36 cellular contexts compared by ENCODE assay signal in genomic region chr3:118912188-118912587, GRCh38.
"Had no signal": no experiment of that assay in that cellular context is flagged by ENCODE, and none has a peak within 500 bp of the region (broad histone marks: within the 10 kb centered on the region; RNA-seq: fewer than 3 reads in every experiment).

No MANE protein-coding gene starts in this region.

- H3K27me3 Mint-ChIP-seq: activated CD4-positive, alpha-beta T cell treated with anti-CD3 and anti-CD28 coated beads for 36 hours; activated naive CD8-positive, alpha-beta T cell treated with anti-CD3 and anti-CD28 coated beads for 36 hours; brain had no signal

- H3K4me1 ChIP-seq: adrenal gland, ascending aorta, breast epithelium, colonic mucosa, esophagus squamous epithelium, gastroesophageal sphincter had no signal

- ATAC-seq: activated CD4-positive, alpha-beta T cell treated with anti-CD3 and anti-CD28 coated beads for 36 hours; activated CD8-positive, alpha-beta memory T cell treated with anti-CD3 and anti-CD28 coated beads, Interleukin-2, amount 10 ng/mL, durations not matched to agents 7 days and 5 days; activated CD8-positive, alpha-beta T cell treated with anti-CD3 and anti-CD28 coated beads, Interleukin-2, amount 10 ng/mL, durations not matched to agents 7 days and 5 days; activated naive CD8-positive, alpha-beta T cell treated with anti-CD3 and anti-CD28 coated beads, Interleukin-2, amount 50 U/mL, for 24 hours; gastroesophageal sphincter; T-helper 17 cell had no signal

- DNase-seq: activated CD4-positive, alpha-beta memory T cell treated with anti-CD3 and anti-CD28 coated beads for 36 hours; activated CD4-positive, alpha-beta T cell treated with anti-CD3 and anti-CD28 coated beads for 36 hours; activated CD4-positive, alpha-beta T cell treated with anti-CD3 and anti-CD28 coated beads, Interleukin-2, amount 10 ng/mL, durations not matched to agents 24 days and 14 days; activated CD4-positive, CD25-positive, alpha-beta regulatory T cell; activated CD4-positive, CD25-positive, alpha-beta regulatory T cell treated with anti-CD3 and anti-CD28 coated beads, Interleukin-2, amount 50 U/mL, for 72 hours; activated CD8-positive, alpha-beta memory T cell treated with anti-CD3 and anti-CD28 coated beads, Interleukin-2, amount 10 ng/mL, durations not matched to agents 7 days and 5 days; activated CD8-positive, alpha-beta memory T cell treated with anti-CD3 and anti-CD28 coated beads, Interleukin-2, amount 50 U/mL, for 4 hours; activated CD8-positive, alpha-beta T cell treated with anti-CD3 and anti-CD28 coated beads, Interleukin-2, amount 10 ng/mL, durations not matched to agents 7 days and 5 days; activated effector memory CD4-positive, alpha-beta T cell treated with anti-CD3 and anti-CD28 coated beads, Interleukin-2, amount 50 U/mL, for 16 hours; activated naive CD4-positive, alpha-beta T cell treated with anti-CD3 and anti-CD28 coated beads for 36 hours; activated naive CD8-positive, alpha-beta T cell treated with anti-CD3 and anti-CD28 coated beads for 36 hours; activated naive CD8-positive, alpha-beta T cell treated with anti-CD3 and anti-CD28 coated beads, Interleukin-2, amount 50 U/mL, for 24 hours; activated T-cell treated with anti-CD3 and anti-CD28 coated beads, Interleukin-2, amount 50 U/mL, for 1 hour; activated T-cell treated with anti-CD3 and anti-CD28 coated beads, Interleukin-2, amount 50 U/mL, for 48 hours; adrenal gland; central memory CD4-positive, alpha-beta T cell; cerebellar nuclear complex; colonic mucosa; effector CD8-positive, alpha-beta T cell; esophagus squamous epithelium; foreskin melanocyte; T-helper 17 cell; T1000; WERI-Rb-1 had no signal

- H3K9me3 ChIP-seq: adrenal gland, ascending aorta, breast epithelium, colonic mucosa, esophagus squamous epithelium, gastroesophageal sphincter had no signal

- H3K36me3 ChIP-seq: adrenal gland, ascending aorta, breast epithelium, cardiac muscle cell, colonic mucosa, esophagus squamous epithelium, gastroesophageal sphincter, WERI-Rb-1 had no signal

- H3K27ac ChIP-seq: adrenal gland, ascending aorta, breast epithelium, cardiac muscle cell, colonic mucosa, epithelial cell of prostate, esophagus squamous epithelium, gastroesophageal sphincter, WERI-Rb-1 had no signal

- H3K4me3 Mint-ChIP-seq: activated CD4-positive, alpha-beta memory T cell treated with anti-CD3 and anti-CD28 coated beads for 36 hours; activated CD4-positive, alpha-beta T cell treated with anti-CD3 and anti-CD28 coated beads for 36 hours; activated CD4-positive, alpha-beta T cell treated with anti-CD3 and anti-CD28 coated beads, Interleukin-2, amount 10 ng/mL, durations not matched to agents 24 days and 14 days; activated CD8-positive, alpha-beta memory T cell treated with anti-CD3 and anti-CD28 coated beads, Interleukin-2, amount 10 ng/mL, durations not matched to agents 7 days and 5 days; activated CD8-positive, alpha-beta T cell treated with anti-CD3 and anti-CD28 coated beads, Interleukin-2, amount 10 ng/mL, durations not matched to agents 7 days and 5 days; activated naive CD4-positive, alpha-beta T cell treated with anti-CD3 and anti-CD28 coated beads for 36 hours; activated naive CD4-positive, alpha-beta T cell treated with anti-CD3 and anti-CD28 coated beads, Interleukin-2, amount 50 U/mL, for 24 hours; activated naive CD8-positive, alpha-beta T cell treated with anti-CD3 and anti-CD28 coated beads for 36 hours; activated naive CD8-positive, alpha-beta T cell treated with anti-CD3 and anti-CD28 coated beads, Interleukin-2, amount 50 U/mL, for 24 hours; activated T-helper 1 cell treated with anti-CD3 and anti-CD28 coated beads, Interleukin-12 subunit alpha, Interleukin-12 subunit beta, Interleukin-2, Interleukin-4 antibody, amounts not matched to agents 30 ng/mL and 10 ng/mL and 1 ng/mL, durations not matched to agents 14 hours and 24 hours and 36 hours; brain; T-helper 17 cell; T-helper 2 cell treated with Interferon-gamma antibody and Interleukin-4, amounts not matched to agents 5 μg/mL and 100 μg/mL, for 36 hours had no signal

- H3K27ac Mint-ChIP-seq: activated CD4-positive, alpha-beta memory T cell treated with anti-CD3 and anti-CD28 coated beads for 36 hours; activated CD4-positive, alpha-beta T cell treated with anti-CD3 and anti-CD28 coated beads for 36 hours; activated CD4-positive, alpha-beta T cell treated with anti-CD3 and anti-CD28 coated beads, Interleukin-2, amount 10 ng/mL, durations not matched to agents 24 days and 14 days; activated CD8-positive, alpha-beta memory T cell treated with anti-CD3 and anti-CD28 coated beads, Interleukin-2, amount 10 ng/mL, durations not matched to agents 7 days and 5 days; activated CD8-positive, alpha-beta T cell treated with anti-CD3 and anti-CD28 coated beads, Interleukin-2, amount 10 ng/mL, durations not matched to agents 7 days and 5 days; activated naive CD4-positive, alpha-beta T cell treated with anti-CD3 and anti-CD28 coated beads for 36 hours; activated naive CD4-positive, alpha-beta T cell treated with anti-CD3 and anti-CD28 coated beads, Interleukin-2, amount 50 U/mL, for 24 hours; activated naive CD8-positive, alpha-beta T cell treated with anti-CD3 and anti-CD28 coated beads for 36 hours; activated naive CD8-positive, alpha-beta T cell treated with anti-CD3 and anti-CD28 coated beads, Interleukin-2, amount 50 U/mL, for 24 hours; activated T-helper 1 cell treated with anti-CD3 and anti-CD28 coated beads, Interleukin-12 subunit alpha, Interleukin-12 subunit beta, Interleukin-2, Interleukin-4 antibody, amounts not matched to agents 30 ng/mL and 10 ng/mL and 1 ng/mL, durations not matched to agents 14 hours and 24 hours and 36 hours; activated T-helper 2 cell treated with anti-CD3 and anti-CD28 coated beads, Interferon-gamma antibody, Interleukin-2, Interleukin-4, amounts not matched to agents 10 μg/mL and 5 μg/mL and 100 μg/mL, durations not matched to agents 14 hours and 24 hours and 36 hours; brain; T-helper 17 cell; T-helper 2 cell treated with Interferon-gamma antibody and Interleukin-4, amounts not matched to agents 5 μg/mL and 100 μg/mL, for 36 hours had no signal

- FAIRE-seq: endometrium, endothelial cell of umbilical vein had no signal

- H3K9me3 Mint-ChIP-seq: activated CD4-positive, alpha-beta memory T cell treated with anti-CD3 and anti-CD28 coated beads for 36 hours; activated CD4-positive, alpha-beta T cell treated with anti-CD3 and anti-CD28 coated beads, Interleukin-2, amount 10 ng/mL, durations not matched to agents 24 days and 14 days; activated naive CD4-positive, alpha-beta T cell treated with anti-CD3 and anti-CD28 coated beads for 36 hours; activated naive CD4-positive, alpha-beta T cell treated with anti-CD3 and anti-CD28 coated beads, Interleukin-2, amount 50 U/mL, for 24 hours; activated naive CD8-positive, alpha-beta T cell treated with anti-CD3 and anti-CD28 coated beads for 36 hours; activated naive CD8-positive, alpha-beta T cell treated with anti-CD3 and anti-CD28 coated beads, Interleukin-2, amount 50 U/mL, for 24 hours; activated T-helper 1 cell treated with anti-CD3 and anti-CD28 coated beads, Interleukin-12 subunit alpha, Interleukin-12 subunit beta, Interleukin-2, Interleukin-4 antibody, amounts not matched to agents 30 ng/mL and 10 ng/mL and 1 ng/mL, durations not matched to agents 14 hours and 24 hours and 36 hours; activated T-helper 2 cell treated with anti-CD3 and anti-CD28 coated beads, Interferon-gamma antibody, Interleukin-2, Interleukin-4, amounts not matched to agents 10 μg/mL and 5 μg/mL and 100 μg/mL, durations not matched to agents 14 hours and 24 hours and 36 hours; T-helper 2 cell treated with Interferon-gamma antibody and Interleukin-4, amounts not matched to agents 5 μg/mL and 100 μg/mL, for 36 hours had no signal

- H3K4me3 ChIP-seq: adrenal gland, ascending aorta, breast epithelium, cardiac muscle cell, colonic mucosa, esophagus squamous epithelium, gastroesophageal sphincter had no signal

- H3K4me1 Mint-ChIP-seq: activated CD4-positive, alpha-beta T cell treated with anti-CD3 and anti-CD28 coated beads for 36 hours; activated CD4-positive, alpha-beta T cell treated with anti-CD3 and anti-CD28 coated beads, Interleukin-2, amount 10 ng/mL, durations not matched to agents 24 days and 14 days; activated CD8-positive, alpha-beta memory T cell treated with anti-CD3 and anti-CD28 coated beads, Interleukin-2, amount 10 ng/mL, durations not matched to agents 7 days and 5 days; activated naive CD4-positive, alpha-beta T cell treated with anti-CD3 and anti-CD28 coated beads, Interleukin-2, amount 50 U/mL, for 24 hours; activated naive CD8-positive, alpha-beta T cell treated with anti-CD3 and anti-CD28 coated beads for 36 hours; activated naive CD8-positive, alpha-beta T cell treated with anti-CD3 and anti-CD28 coated beads, Interleukin-2, amount 50 U/mL, for 24 hours; brain; T-helper 17 cell had no signal

- H3K27me3 ChIP-seq: adrenal gland, ascending aorta, breast epithelium, cardiac muscle cell, colonic mucosa, esophagus squamous epithelium, gastroesophageal sphincter had no signal

- H3K36me3 Mint-ChIP-seq: activated CD4-positive, alpha-beta memory T cell treated with anti-CD3 and anti-CD28 coated beads for 36 hours; activated CD8-positive, alpha-beta memory T cell treated with anti-CD3 and anti-CD28 coated beads, Interleukin-2, amount 10 ng/mL, durations not matched to agents 7 days and 5 days; activated naive CD8-positive, alpha-beta T cell treated with anti-CD3 and anti-CD28 coated beads for 36 hours had no signal
